In genomic region chr7:2638224-2638991, GRCh38 we compare ENCODE assay signal across 10 cellular contexts. TPM values are rescaled to one million over a fixed set of nuclear protein-coding genes. Genes with fewer than 3 reads are reported as not detected.
A peak's percentile ranks its signal among the peaks of the same experiment; 100 is the strongest.
DNase-seq lines count a peak whose midpoint lies in the region; ATAC-seq and TF ChIP-seq lines count a peak whose summit lies in the region.
"Had no signal": no experiment of that assay in that cellular context is flagged by ENCODE, and none has a peak within 500 bp of the region (broad histone marks: within the 10 kb centered on the region; RNA-seq: fewer than 3 reads in every experiment).

No MANE protein-coding gene starts in this region.

- no peaks in the 10 kb centered on the region for H3K36me3 ChIP-seq in liver (ENCODE audit: control insufficient read depth in 4 of 4, insufficient read depth in 3 of 4, low read depth in 1 of 4, low read length in 3 of 4)
- H3K36me3 ChIP-seq in thoracic aorta = no peaks in the 10 kb centered on the region

- H3K27me3 ChIP-seq in liver (ENCODE audit: control insufficient read depth in 4 of 4, insufficient read depth in 4 of 4, low read length in 3 of 4) (no peaks in the 10 kb centered on the region), thoracic aorta (replicated peaks; ENCODE audit: insufficient read depth) (no peaks in the 10 kb centered on the region)
- H3K27me3 ChIP-seq: foreskin keratinocyte had no signal

- no peak for ATAC-seq in thoracic aorta (ENCODE audit: insufficient number of reproducible peaks, low FRiP score, low read depth)
- no peak for ATAC-seq in HG03442 (IDR thresholded peaks at IDR 0.05; ENCODE audit: unreplicated experiment)
- ATAC-seq: activated T-cell treated with anti-CD3 and anti-CD28 coated beads, Interleukin-2, amount 50 U/mL, for 4 hours; foreskin keratinocyte had no signal

- peak; percentile 44 for DNase-seq in HS-5 (ENCODE audit: low read depth)
- peak; percentile 54 for DNase-seq in choroid plexus epithelial cell (ENCODE audit: low read depth)
- no peak for DNase-seq in thoracic aorta (ENCODE audit: low spot score)
- DNase-seq in mucosa of gallbladder (ENCODE audit: low spot score) = no peak
- DNase-seq in NCI-H146 (lab: John Stamatoyannopoulos, UW) = no peak
- DNase-seq in AML-193 (lab: John Stamatoyannopoulos, UW) = no peak
- DNase-seq: activated T-cell treated with anti-CD3 and anti-CD28 coated beads, Interleukin-2, amount 50 U/mL, for 4 hours; foreskin keratinocyte had no signal

- H3K9me3 ChIP-seq in liver (ENCODE audit: control insufficient read depth in 4 of 4, low read length in 3 of 4) (no peaks in the 10 kb centered on the region), thoracic aorta (no peaks in the 10 kb centered on the region)

- WGBS in liver = 35% methylated on average over 34 of the region's 34 CpGs

- H3K27ac ChIP-seq in liver (ENCODE audit: low read depth in 1 of 2, low read length in 2 of 2) = peak overlapping the region; percentile 90 to 94
- H3K27ac ChIP-seq in thoracic aorta = peak overlapping the region in 1 of 2 donors; percentile 62
- H3K27ac ChIP-seq: foreskin keratinocyte had no signal

- no peak for TF ChIP-seq CTCF in choroid plexus epithelial cell (conservative IDR thresholded peaks at IDR 0.05; ENCODE audit: low read depth, low read length)
- TF ChIP-seq CTCF in liver (IDR thresholded peaks at IDR 0.05; ENCODE audit: low read depth, low read length, missing input control) = no peak
- no peak for TF ChIP-seq CTCF in thoracic aorta (IDR thresholded peaks at IDR 0.05)

- H3K4me3 ChIP-seq in choroid plexus epithelial cell (ENCODE audit: low read depth, low read length) = no peak overlapping the region
- no peak overlapping the region for H3K4me3 ChIP-seq in liver (ENCODE audit: low read depth in 1 of 3, low read length in 3 of 3)
- H3K4me3 ChIP-seq in thoracic aorta = peak overlapping the region; percentile 38

- peak overlapping the region; percentile 56 to 61 for H3K9ac ChIP-seq in liver (ENCODE audit: low read depth in 1 of 2, low read length in 2 of 2)

- H3K4me1 ChIP-seq in liver (ENCODE audit: control insufficient read depth in 4 of 4, insufficient read depth in 4 of 4, low read length in 3 of 4) (peaks cover 44 to 84% (median 68%) of the 10 kb centered on the region in 4 donors), thoracic aorta (ENCODE audit: control insufficient read depth in 1 of 2, low read depth in 2 of 2) (peaks cover 75 to 89% of the 10 kb centered on the region in 2 donors)

- TF ChIP-seq RAD21 in liver (IDR thresholded peaks at IDR 0.05) = peak; percentile 29 to 43

TF ChIP-seq in liver, 16 proteins besides CTCF, POLR2A, EP300 and RAD21:
- TF ChIP-seq GABPA (IDR thresholded peaks at IDR 0.05 in 1 of 2, conservative IDR thresholded peaks at IDR 0.05 in 1 of 2) (peak in 1 of 2 donors; percentile 58), YY1 (IDR thresholded peaks at IDR 0.05) (peak; percentile 75), EGR1 (IDR thresholded peaks at IDR 0.05; ENCODE audit: low read depth in 2 of 2) (peak in 1 of 2 donors; percentile 90), JUND (IDR thresholded peaks at IDR 0.05) (peak in 1 of 2 donors; percentile 68), ATF3 (IDR thresholded peaks at IDR 0.05) (no peak), REST (IDR thresholded peaks at IDR 0.05) (peak; percentile 38), HNF4A (conservative IDR thresholded peaks at IDR 0.05) (peak; percentile 98), FOXA1 (IDR thresholded peaks at IDR 0.05) (no peak), RXRA (IDR thresholded peaks at IDR 0.05) (peak; percentile 91 to 95), HNF4G (IDR thresholded peaks at IDR 0.05) (peak; percentile 97), TAF1 (conservative IDR thresholded peaks at IDR 0.05) (no peak), SP1 (IDR thresholded peaks at IDR 0.05) (peak; percentile 96), FOXA2 (IDR thresholded peaks at IDR 0.05) (no peak), NR2F2 (IDR thresholded peaks at IDR 0.05) (peak; percentile 44)
- TF ChIP-seq, protein P1, sequence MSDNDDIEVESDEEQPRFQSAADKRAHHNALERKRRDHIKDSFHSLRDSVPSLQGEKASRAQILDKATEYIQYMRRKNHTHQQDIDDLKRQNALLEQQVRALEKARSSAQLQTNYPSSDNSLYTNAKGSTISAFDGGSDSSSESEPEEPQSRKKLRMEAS (IDR thresholded peaks at IDR 0.05) = peak; percentile 93
- TF ChIP-seq, protein P2, sequence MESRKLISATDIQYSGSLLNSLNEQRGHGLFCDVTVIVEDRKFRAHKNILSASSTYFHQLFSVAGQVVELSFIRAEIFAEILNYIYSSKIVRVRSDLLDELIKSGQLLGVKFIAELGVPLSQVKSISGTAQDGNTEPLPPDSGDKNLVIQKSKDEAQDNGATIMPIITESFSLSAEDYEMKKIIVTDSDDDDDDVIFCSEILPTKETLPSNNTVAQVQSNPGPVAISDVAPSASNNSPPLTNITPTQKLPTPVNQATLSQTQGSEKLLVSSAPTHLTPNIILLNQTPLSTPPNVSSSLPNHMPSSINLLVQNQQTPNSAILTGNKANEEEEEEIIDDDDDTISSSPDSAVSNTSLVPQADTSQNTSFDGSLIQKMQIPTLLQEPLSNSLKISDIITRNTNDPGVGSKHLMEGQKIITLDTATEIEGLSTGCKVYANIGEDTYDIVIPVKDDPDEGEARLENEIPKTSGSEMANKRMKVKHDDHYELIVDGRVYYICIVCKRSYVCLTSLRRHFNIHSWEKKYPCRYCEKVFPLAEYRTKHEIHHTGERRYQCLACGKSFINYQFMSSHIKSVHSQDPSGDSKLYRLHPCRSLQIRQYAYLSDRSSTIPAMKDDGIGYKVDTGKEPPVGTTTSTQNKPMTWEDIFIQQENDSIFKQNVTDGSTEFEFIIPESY (IDR thresholded peaks at IDR 0.05) = peak; percentile 75

RNA-seq across cellular contexts. Expression of gene TTYH3, which starts 6.6 kb away (rescaled TPM):
- total RNA-seq in liver (10 to 100 TPM; 16.7 to 18.1 TPM), thoracic aorta (10 to 100 TPM; 58.6 to 69.3 TPM), mucosa of gallbladder (81.3 TPM)
- 10 to 100 TPM in 1 of 2 donors, 1 to 10 TPM in 1; 8.2 to 19.6 TPM for polyA plus RNA-seq in liver

RNA-seq across cellular contexts. Expression of gene AMZ1, which starts 49.6 kb away (rescaled TPM):
- 1 to 10 TPM in 1 of 2 donors, not detected in 1; 1.3 TPM for total RNA-seq in liver
- 1 to 10 TPM in 1 of 2 donors, under 1 TPM in 1; 0.10 to 1.1 TPM for polyA plus RNA-seq in liver
- 1 to 10 TPM; 1.4 to 3.7 TPM for total RNA-seq in thoracic aorta
- 0.35 TPM for total RNA-seq in mucosa of gallbladder
- total RNA-seq: foreskin keratinocyte had no signal
- polyA plus RNA-seq: foreskin keratinocyte had no signal

Comparison
In these comparisons a context has a peak if more than half of its experiments do, and no peak if none do; other contexts are left out.
1. DNase-seq: peak in HS-5 (single experiment) and choroid plexus epithelial cell (single experiment); none in thoracic aorta (single experiment), mucosa of gallbladder (single experiment), NCI-H146 (single experiment) and AML-193 (0 of 2).